21 cellular contexts compared by ENCODE assay signal in genomic region chr3:69510481-69511031, GRCh38.
A peak's percentile ranks its signal among the peaks of the same experiment; 100 is the strongest.
DNase-seq lines count a peak whose midpoint lies in the region; ATAC-seq, FAIRE-seq and TF ChIP-seq lines count a peak whose summit lies in the region.
"Had no signal": no experiment of that assay in that cellular context is flagged by ENCODE, and none has a peak within 500 bp of the region (broad histone marks: within the 10 kb centered on the region; RNA-seq: fewer than 3 reads in every experiment).

No MANE protein-coding gene starts in this region.

- H3K4me2 ChIP-seq in keratinocyte (ENCODE audit: control insufficient read depth, extremely low read depth, insufficient read depth, low read depth, low read length), result peak overlapping the region; percentile 20

- DNase-seq in COLO829 (ENCODE audit: low spot score) (peak; percentile 74), brain microvascular endothelial cell (peak; percentile 16), fibroblast of pulmonary artery (ENCODE audit: low read depth) (peak; percentile 14), keratinocyte (ENCODE audit: low read depth, low spot score) (no peak), dedifferentiated amniotic fluid mesenchymal stem cell (ENCODE audit: extremely low spot score) (no peak), NCI-H2227 treated with DMSO at 0.1 percent for 48 hours (lab: John Stamatoyannopoulos, UW) (no peak), DMS153 treated with DMSO at 0.1 percent for 48 hours (lab: John Stamatoyannopoulos, UW; ENCODE audit: unreplicated experiment) (no peak), T-cell (no peak)
- DNase-seq: COR-L47, DMS153, NCI-H1048, NCI-H146, NCI-H2081 treated with DMSO at 0.1 percent for 48 hours, NCI-H345, NCI-H526 treated with DMSO at 0.1 percent for 48 hours, RPMI8226 had no signal

- no peak for ATAC-seq in T-cell (replicated peaks in 1 of 4)
- ATAC-seq: GM12878 had no signal

- dilution Hi-C loops in keratinocyte (cut with MboI; ENCODE audit: extremely low pct_ligation_motif_present, low sequenced_read_pairs), result no loop called here

- no peak overlapping the region for H2AFZ ChIP-seq in keratinocyte (ENCODE audit: control insufficient read depth, low read length)

- peaks cover 3% of the 10 kb centered on the region for H3K9me1 ChIP-seq in keratinocyte (ENCODE audit: control insufficient read depth, extremely low read depth, insufficient read depth, low read length)

- peaks cover 0 to 2% (median 0%) of the 10 kb centered on the region in 3 donors for H3K9me3 Mint-ChIP-seq in T-cell

- no peak for TF ChIP-seq CTCF in brain microvascular endothelial cell (IDR thresholded peaks at IDR 0.05; ENCODE audit: low read depth, low read length, missing control alignments)
- TF ChIP-seq CTCF in fibroblast of pulmonary artery (IDR thresholded peaks at IDR 0.05; ENCODE audit: low read length, missing control alignments), result no peak
- no peak for TF ChIP-seq CTCF in keratinocyte (optimal IDR thresholded peaks at IDR 0.05 in 1 of 3, IDR thresholded peaks at IDR 0.05 in 1 of 3, conservative IDR thresholded peaks at IDR 0.05 in 1 of 3; ENCODE audit: extremely low read depth in 1 of 3, insufficient read depth in 2 of 3, low read length in 3 of 3)

- H3K9ac ChIP-seq in keratinocyte (ENCODE audit: control insufficient read depth, extremely low read depth, insufficient read depth, low read length), result no peak overlapping the region

- POLR2A ChIA-PET in T-cell (lab: Charles Lee), result no interaction called here

- H3K27me3 ChIP-seq in brain microvascular endothelial cell (replicated peaks), result no peaks in the 10 kb centered on the region
- H3K27me3 ChIP-seq in keratinocyte (ENCODE audit: control insufficient read depth, extremely low read depth, insufficient read depth, low read length), result no peaks in the 10 kb centered on the region

- no peaks in the 10 kb centered on the region for H3K36me3 Mint-ChIP-seq in T-cell

- no peak for FAIRE-seq in keratinocyte (lab: Jason Lieb, UNC)
- FAIRE-seq: A204.1, GM12878, GM18507 had no signal

- H3K4me1 Mint-ChIP-seq in T-cell, result no peaks in the 10 kb centered on the region

- H3K9me3 ChIP-seq in keratinocyte (ENCODE audit: control insufficient read depth, low read depth, low read length), result no peaks in the 10 kb centered on the region
- H3K9me3 ChIP-seq: HAP-1 had no signal

- peaks cover 21% of the 10 kb centered on the region for H3K4me1 ChIP-seq in keratinocyte (ENCODE audit: control insufficient read depth, extremely low read depth, insufficient read depth, low read length)
- H3K4me1 ChIP-seq: HAP-1 had no signal

- no peak overlapping the region for H3K4me3 ChIP-seq in brain microvascular endothelial cell (ENCODE audit: low read depth, low read length)
- no peak overlapping the region for H3K4me3 ChIP-seq in fibroblast of pulmonary artery (replicated peaks; ENCODE audit: low read depth, low read length)
- no peak overlapping the region for H3K4me3 ChIP-seq in keratinocyte (ENCODE audit: control insufficient read depth in 2 of 3, extremely low read depth in 1 of 3, insufficient read depth in 2 of 3, low read depth in 1 of 3, low read length in 3 of 3)
- H3K4me3 ChIP-seq: GM12878, HAP-1 had no signal

- H3K4me3 Mint-ChIP-seq in T-cell, result no peak overlapping the region

- in situ Hi-C loops in brain microvascular endothelial cell (cut with HindIII; ENCODE audit: low pct_ligation_motif_present, low sequenced_read_pairs), result no loop called here

- peaks cover 14% of the 10 kb centered on the region for H4K20me1 ChIP-seq in keratinocyte (ENCODE audit: control insufficient read depth, extremely low read depth, insufficient read depth, low read length)

- CTCF ChIA-PET in T-cell (lab: Charles Lee), result interaction anchor here in 1 of 2 donors (0.5 kb wide), 1 partner anchor 1100 kb away, joined by 4 read pairs; no protein-coding TSS in a partner anchor

- H3K27ac ChIP-seq in brain microvascular endothelial cell, result no peak overlapping the region
- peak overlapping the region; percentile 31 for H3K27ac ChIP-seq in keratinocyte (ENCODE audit: control insufficient read depth, insufficient read depth, low read length)
- H3K27ac ChIP-seq: C4-2B had no signal

- H3K27ac Mint-ChIP-seq in T-cell, result no peak overlapping the region

- H3K36me3 ChIP-seq in brain microvascular endothelial cell (replicated peaks) (no peaks in the 10 kb centered on the region), keratinocyte (ENCODE audit: control insufficient read depth in 2 of 2, extremely low read depth in 1 of 2, insufficient read depth in 2 of 2, low read length in 2 of 2) (peaks cover 0 to 1% of the 10 kb centered on the region in 2 experiments)
- H3K36me3 ChIP-seq: HAP-1 had no signal

- H3K79me2 ChIP-seq in keratinocyte (ENCODE audit: control insufficient read depth, insufficient read depth, low read length), result peaks cover 98% of the 10 kb centered on the region

- H3K27me3 Mint-ChIP-seq in T-cell, result peaks cover 9 to 11% of the 10 kb centered on the region in 2 donors

Comparison
In these comparisons a context has a peak if more than half of its experiments do, and no peak if none do; other contexts are left out.
1. DNase-seq: peak in COLO829 (single experiment), brain microvascular endothelial cell (single experiment) and fibroblast of pulmonary artery (single experiment); none in keratinocyte (single experiment), dedifferentiated amniotic fluid mesenchymal stem cell (single experiment), NCI-H2227 treated with DMSO at 0.1 percent for 48 hours (single experiment), DMS153 treated with DMSO at 0.1 percent for 48 hours (single experiment) and T-cell (0 of 34).